35 cellular contexts compared by ENCODE assay signal in genomic region chr7:138184191-138184590, GRCh38.
"Had no signal": no experiment of that assay in that cellular context is flagged by ENCODE, and none has a peak within 500 bp of the region (broad histone marks: within the 10 kb centered on the region; RNA-seq: fewer than 3 reads in every experiment).

No MANE protein-coding gene starts in this region.

- DNase-seq: activated B cell treated with CpG ODN at 0.5 μM for 24 hours; activated CD4-positive, alpha-beta memory T cell treated with anti-CD3 and anti-CD28 coated beads for 36 hours; activated CD4-positive, alpha-beta T cell treated with anti-CD3 and anti-CD28 coated beads for 4 hours; activated CD4-positive, alpha-beta T cell treated with anti-CD3 and anti-CD28 coated beads, Interleukin-2, amount 10 ng/mL, durations not matched to agents 24 days and 14 days; activated CD4-positive, alpha-beta T cell treated with anti-CD3 and anti-CD28 coated beads, Interleukin-2, amount 50 U/mL, for 1 hour; activated CD4-positive, alpha-beta T cell treated with anti-CD3 and anti-CD28 coated beads, Interleukin-2, amount 50 U/mL, for 4 hours; activated CD4-positive, CD25-positive, alpha-beta regulatory T cell treated with anti-CD3 and anti-CD28 coated beads, Interleukin-2, amount 50 U/mL, for 72 hours; activated CD8-positive, alpha-beta memory T cell treated with anti-CD3 and anti-CD28 coated beads, Interleukin-2, amount 50 U/mL, for 4 hours; activated CD8-positive, alpha-beta T cell treated with anti-CD3 and anti-CD28 coated beads for 36 hours; activated effector memory CD4-positive, alpha-beta T cell treated with anti-CD3 and anti-CD28 coated beads, Interleukin-2, amount 50 U/mL, for 16 hours; activated gamma-delta T cell treated with Interleukin-2 at 50 U/mL for 16 hours; activated naive CD4-positive, alpha-beta T cell; activated naive CD4-positive, alpha-beta T cell treated with anti-CD3 and anti-CD28 coated beads for 36 hours; activated naive CD4-positive, alpha-beta T cell treated with anti-CD3 and anti-CD28 coated beads, Interleukin-2, amount 50 U/mL, for 16 hours; activated naive CD8-positive, alpha-beta T cell treated with anti-CD3 and anti-CD28 coated beads for 36 hours; activated T-cell treated with anti-CD3 and anti-CD28 coated beads for 4 hours; activated T-cell treated with anti-CD3 and anti-CD28 coated beads, Interleukin-2, amount 50 U/mL, for 1 hour; activated T-cell treated with anti-CD3 and anti-CD28 coated beads, Interleukin-2, amount 50 U/mL, for 4 hours; activated T-cell treated with anti-CD3 and anti-CD28 coated beads, Interleukin-2, amount 50 U/mL, for 72 hours; adrenal gland; amniotic stem cell; aorta; body of pancreas; brain microvascular endothelial cell; central memory CD4-positive, alpha-beta T cell; T-helper 1 cell; T-helper 2 cell; T-helper 9 cell had no signal

- H3K27me3 Mint-ChIP-seq: activated B cell treated with CpG ODN at 0.5 μM for 24 hours; activated CD4-positive, alpha-beta memory T cell treated with anti-CD3 and anti-CD28 coated beads for 36 hours; activated CD8-positive, alpha-beta T cell treated with anti-CD3 and anti-CD28 coated beads for 36 hours; activated naive CD8-positive, alpha-beta T cell treated with anti-CD3 and anti-CD28 coated beads for 36 hours had no signal

- H3K4me1 ChIP-seq: body of pancreas, breast epithelium had no signal

- H3K27ac Mint-ChIP-seq: activated B cell treated with CpG ODN at 0.5 μM for 24 hours; activated CD4-positive, alpha-beta memory T cell treated with anti-CD3 and anti-CD28 coated beads for 36 hours; activated CD4-positive, alpha-beta T cell treated with anti-CD3 and anti-CD28 coated beads, Interleukin-2, amount 10 ng/mL, durations not matched to agents 24 days and 14 days; activated CD8-positive, alpha-beta T cell treated with anti-CD3 and anti-CD28 coated beads for 36 hours; activated naive CD4-positive, alpha-beta T cell treated with anti-CD3 and anti-CD28 coated beads for 36 hours; activated naive CD4-positive, alpha-beta T cell treated with anti-CD3 and anti-CD28 coated beads, Interleukin-2, amount 50 U/mL, for 72 hours; activated naive CD8-positive, alpha-beta T cell treated with anti-CD3 and anti-CD28 coated beads for 36 hours; activated T-cell treated with anti-CD3 and anti-CD28 coated beads, Interleukin-2, amount 50 U/mL, for 72 hours; activated T-helper 1 cell treated with anti-CD3 and anti-CD28 coated beads, Interleukin-12 subunit alpha, Interleukin-12 subunit beta, Interleukin-2, Interleukin-4 antibody, amounts not matched to agents 30 ng/mL and 10 ng/mL and 1 ng/mL, durations not matched to agents 14 hours and 24 hours and 36 hours; activated T-helper 17 cell treated with anti-CD3 and anti-CD28 coated beads, Interleukin-2, amount 50 U/mL, for 72 hours; T-helper 1 cell treated with Interleukin-12 subunit alpha and Interleukin-12 subunit beta and Interleukin-4 antibody, amounts not matched to agents 30 μg/mL and 1 μg/mL, for 36 hours; T-helper 2 cell treated with Interferon-gamma antibody and Interleukin-4, amounts not matched to agents 5 μg/mL and 100 μg/mL, for 36 hours had no signal

- H3K27me3 ChIP-seq: adrenal gland, body of pancreas, brain microvascular endothelial cell, breast epithelium had no signal

- H3K27ac ChIP-seq: adrenal gland, body of pancreas, brain microvascular endothelial cell, breast epithelium, VCaP had no signal

- H3K9me3 ChIP-seq: adrenal gland had no signal

- H3K36me3 ChIP-seq: adrenal gland, brain microvascular endothelial cell, breast epithelium had no signal

- H3K4me3 Mint-ChIP-seq: activated B cell treated with CpG ODN at 0.5 μM for 24 hours; activated CD4-positive, alpha-beta memory T cell treated with anti-CD3 and anti-CD28 coated beads for 36 hours; activated CD4-positive, alpha-beta T cell treated with anti-CD3 and anti-CD28 coated beads, Interleukin-2, amount 10 ng/mL, durations not matched to agents 24 days and 14 days; activated CD8-positive, alpha-beta T cell treated with anti-CD3 and anti-CD28 coated beads for 36 hours; activated naive CD4-positive, alpha-beta T cell treated with anti-CD3 and anti-CD28 coated beads for 36 hours; activated naive CD8-positive, alpha-beta T cell treated with anti-CD3 and anti-CD28 coated beads for 36 hours; activated T-cell treated with anti-CD3 and anti-CD28 coated beads, Interleukin-2, amount 50 U/mL, for 4 hours; activated T-cell treated with anti-CD3 and anti-CD28 coated beads, Interleukin-2, amount 50 U/mL, for 72 hours; activated T-helper 1 cell treated with anti-CD3 and anti-CD28 coated beads, Interleukin-12 subunit alpha, Interleukin-12 subunit beta, Interleukin-2, Interleukin-4 antibody, amounts not matched to agents 30 ng/mL and 10 ng/mL and 1 ng/mL, durations not matched to agents 14 hours and 24 hours and 36 hours; activated T-helper 17 cell treated with anti-CD3 and anti-CD28 coated beads, Interleukin-2, amount 50 U/mL, for 72 hours; T-helper 1 cell treated with Interleukin-12 subunit alpha and Interleukin-12 subunit beta and Interleukin-4 antibody, amounts not matched to agents 30 μg/mL and 1 μg/mL, for 36 hours; T-helper 2 cell treated with Interferon-gamma antibody and Interleukin-4, amounts not matched to agents 5 μg/mL and 100 μg/mL, for 36 hours had no signal

- H3K4me1 Mint-ChIP-seq: activated B cell treated with CpG ODN at 0.5 μM for 24 hours; activated CD4-positive, alpha-beta T cell treated with anti-CD3 and anti-CD28 coated beads, Interleukin-2, amount 10 ng/mL, durations not matched to agents 24 days and 14 days; activated naive CD8-positive, alpha-beta T cell treated with anti-CD3 and anti-CD28 coated beads for 36 hours; activated T-helper 17 cell treated with anti-CD3 and anti-CD28 coated beads, Interleukin-2, amount 50 U/mL, for 72 hours had no signal

- H3K36me3 Mint-ChIP-seq: activated CD4-positive, alpha-beta memory T cell treated with anti-CD3 and anti-CD28 coated beads for 36 hours had no signal

- H3K4me3 ChIP-seq: adrenal gland, body of pancreas, breast epithelium had no signal
